ENCODE assay signal across 1 cellular context in genomic region chr14:75125617-75126016, GRCh38.
TF ChIP-seq lines count a peak whose summit lies in the region.

No MANE protein-coding gene starts in this region.

TF ChIP-seq in H1, 55 proteins besides CTCF, POLR2A, EP300 and RAD21 (continued from another document):
- TF ChIP-seq E2F6 (IDR thresholded peaks at IDR 0.05) (no peak), HDAC6 (IDR thresholded peaks at IDR 0.05; ENCODE audit: low read depth, low read length) (no peak), TAF1 (IDR thresholded peaks at IDR 0.05; ENCODE audit: low read depth, low read length) (no peak), CBX5 (IDR thresholded peaks at IDR 0.05; ENCODE audit: low read depth, low read length) (no peak), ZNF274 (IDR thresholded peaks at IDR 0.05; ENCODE audit: borderline replicate concordance, extremely low read depth, low read length) (no peak)
